ENCODE assay signal across 2 cellular contexts in the genomic region with DNA sequence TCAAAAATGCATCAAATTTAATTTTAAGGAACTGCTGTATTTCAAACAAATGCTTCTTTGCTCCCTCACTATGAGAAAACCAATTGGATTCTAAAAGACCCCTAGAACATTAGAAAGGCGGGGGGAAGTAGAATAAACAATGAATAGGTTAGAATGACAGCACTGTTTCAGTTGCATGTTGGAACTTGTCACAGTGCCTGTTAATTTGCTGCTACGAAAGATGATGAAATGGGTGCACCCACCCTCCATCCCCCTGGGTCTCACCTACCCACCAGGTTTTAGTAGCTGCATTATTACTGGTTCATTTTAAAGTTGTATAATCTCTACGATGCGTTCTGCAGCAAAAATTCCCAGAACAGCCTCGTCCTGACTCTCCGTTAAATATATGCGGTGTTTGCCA.
TF ChIP-seq lines count a peak whose summit lies in the region.

No MANE protein-coding gene starts in this region.

TF ChIP-seq in GM23338, 12 proteins besides CTCF, POLR2A, EP300 and RAD21 (continued from another document):
- TF ChIP-seq, protein P1, sequence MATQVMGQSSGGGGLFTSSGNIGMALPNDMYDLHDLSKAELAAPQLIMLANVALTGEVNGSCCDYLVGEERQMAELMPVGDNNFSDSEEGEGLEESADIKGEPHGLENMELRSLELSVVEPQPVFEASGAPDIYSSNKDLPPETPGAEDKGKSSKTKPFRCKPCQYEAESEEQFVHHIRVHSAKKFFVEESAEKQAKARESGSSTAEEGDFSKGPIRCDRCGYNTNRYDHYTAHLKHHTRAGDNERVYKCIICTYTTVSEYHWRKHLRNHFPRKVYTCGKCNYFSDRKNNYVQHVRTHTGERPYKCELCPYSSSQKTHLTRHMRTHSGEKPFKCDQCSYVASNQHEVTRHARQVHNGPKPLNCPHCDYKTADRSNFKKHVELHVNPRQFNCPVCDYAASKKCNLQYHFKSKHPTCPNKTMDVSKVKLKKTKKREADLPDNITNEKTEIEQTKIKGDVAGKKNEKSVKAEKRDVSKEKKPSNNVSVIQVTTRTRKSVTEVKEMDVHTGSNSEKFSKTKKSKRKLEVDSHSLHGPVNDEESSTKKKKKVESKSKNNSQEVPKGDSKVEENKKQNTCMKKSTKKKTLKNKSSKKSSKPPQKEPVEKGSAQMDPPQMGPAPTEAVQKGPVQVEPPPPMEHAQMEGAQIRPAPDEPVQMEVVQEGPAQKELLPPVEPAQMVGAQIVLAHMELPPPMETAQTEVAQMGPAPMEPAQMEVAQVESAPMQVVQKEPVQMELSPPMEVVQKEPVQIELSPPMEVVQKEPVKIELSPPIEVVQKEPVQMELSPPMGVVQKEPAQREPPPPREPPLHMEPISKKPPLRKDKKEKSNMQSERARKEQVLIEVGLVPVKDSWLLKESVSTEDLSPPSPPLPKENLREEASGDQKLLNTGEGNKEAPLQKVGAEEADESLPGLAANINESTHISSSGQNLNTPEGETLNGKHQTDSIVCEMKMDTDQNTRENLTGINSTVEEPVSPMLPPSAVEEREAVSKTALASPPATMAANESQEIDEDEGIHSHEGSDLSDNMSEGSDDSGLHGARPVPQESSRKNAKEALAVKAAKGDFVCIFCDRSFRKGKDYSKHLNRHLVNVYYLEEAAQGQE (IDR thresholded peaks at IDR 0.05; ENCODE audit: unreplicated experiment): no peak
- TF ChIP-seq ZNF114 (CRISPR knock-in tag; IDR thresholded peaks at IDR 0.05): no peak
- TF ChIP-seq CREB1 (CRISPR knock-in tag; IDR thresholded peaks at IDR 0.05; ENCODE audit: low read depth): no peak

TF ChIP-seq in WTC11, 78 proteins besides CTCF, POLR2A, EP300 and RAD21 (continued from another document):
- TF ChIP-seq, protein P2, sequence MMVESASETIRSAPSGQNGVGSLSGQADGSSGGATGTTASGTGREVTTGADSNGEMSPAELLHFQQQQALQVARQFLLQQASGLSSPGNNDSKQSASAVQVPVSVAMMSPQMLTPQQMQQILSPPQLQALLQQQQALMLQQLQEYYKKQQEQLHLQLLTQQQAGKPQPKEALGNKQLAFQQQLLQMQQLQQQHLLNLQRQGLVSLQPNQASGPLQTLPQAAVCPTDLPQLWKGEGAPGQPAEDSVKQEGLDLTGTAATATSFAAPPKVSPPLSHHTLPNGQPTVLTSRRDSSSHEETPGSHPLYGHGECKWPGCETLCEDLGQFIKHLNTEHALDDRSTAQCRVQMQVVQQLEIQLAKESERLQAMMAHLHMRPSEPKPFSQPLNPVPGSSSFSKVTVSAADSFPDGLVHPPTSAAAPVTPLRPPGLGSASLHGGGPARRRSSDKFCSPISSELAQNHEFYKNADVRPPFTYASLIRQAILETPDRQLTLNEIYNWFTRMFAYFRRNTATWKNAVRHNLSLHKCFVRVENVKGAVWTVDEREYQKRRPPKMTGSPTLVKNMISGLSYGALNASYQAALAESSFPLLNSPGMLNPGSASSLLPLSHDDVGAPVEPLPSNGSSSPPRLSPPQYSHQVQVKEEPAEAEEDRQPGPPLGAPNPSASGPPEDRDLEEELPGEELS (CRISPR knock-in tag; IDR thresholded peaks at IDR 0.05): no peak
- TF ChIP-seq PRRX2 (CRISPR knock-in tag; IDR thresholded peaks at IDR 0.05): no peak
